ENCODE assay signal across 12 cellular contexts in genomic region chr16:81695431-81695890, GRCh38.
DNase-seq lines count a peak whose midpoint lies in the region; ATAC-seq, FAIRE-seq and TF ChIP-seq lines count a peak whose summit lies in the region.
"Had no signal": no experiment of that assay in that cellular context is flagged by ENCODE, and none has a peak within 500 bp of the region (broad histone marks: within the 10 kb centered on the region; RNA-seq: fewer than 3 reads in every experiment).

No MANE protein-coding gene starts in this region.

- H3K4me3 ChIP-seq in BLaER1 = no peak overlapping the region
- 0 out of 2 replicates have a peak overlapping the region, but pooled peaks have one; percentile 27 for H3K4me3 ChIP-seq in SJSA1
- H3K4me3 ChIP-seq in endothelial cell of umbilical vein (replicated peaks in 1 of 3; ENCODE audit: insufficient read depth in 1 of 3, low read depth in 1 of 3, low read length in 3 of 3) = no peak overlapping the region
- H3K4me3 ChIP-seq in neural cell (ENCODE audit: low read length) = peak overlapping the region; percentile 41
- H3K4me3 ChIP-seq in psoas muscle = no peak overlapping the region
- H3K4me3 ChIP-seq: thoracic aorta had no signal

- BruUV-seq in endothelial cell of umbilical vein (replicated peaks; lab: Mats Ljungman, UMichigan) = no TSS peak

- FAIRE-seq in endothelial cell of umbilical vein (lab: Jason Lieb, UNC) = peak; percentile 96

- ATAC-seq in psoas muscle = no peak
- ATAC-seq: PC-3 had no signal

- H3K4me2 ChIP-seq in BLaER1 = peak overlapping the region; percentile 63
- H3K4me2 ChIP-seq in endothelial cell of umbilical vein (ENCODE audit: insufficient read depth, low read length) = peak overlapping the region; percentile 35
- peak overlapping the region; percentile 25 for H3K4me2 ChIP-seq in neural cell (ENCODE audit: low read length)

- H3K27ac ChIP-seq in BLaER1 (peak overlapping the region; percentile 54), SJSA1 (peak overlapping the region; percentile 98), endothelial cell of umbilical vein (ENCODE audit: insufficient read depth, low read depth, low read length) (peak overlapping the region; percentile 98), neural cell (ENCODE audit: low read length) (peak overlapping the region; percentile 96), psoas muscle (no peak overlapping the region)
- H3K27ac ChIP-seq: thoracic aorta, VCaP had no signal

- H3K9me2 ChIP-seq in neural cell (ENCODE audit: insufficient read depth, low read length) = no peaks in the 10 kb centered on the region

- no peak for TF ChIP-seq EP300 in neural cell (conservative IDR thresholded peaks at IDR 0.05; ENCODE audit: poor library complexity, severe bottlenecking)

- H4K20me1 ChIP-seq in BLaER1 (peaks cover 67% of the 10 kb centered on the region), endothelial cell of umbilical vein (replicated peaks; ENCODE audit: control insufficient read depth, extremely low read depth, insufficient read depth, low read length) (no peaks in the 10 kb centered on the region), neural cell (ENCODE audit: insufficient read depth) (no peaks in the 10 kb centered on the region)

- H3K4me1 ChIP-seq in BLaER1 (peaks cover 64% of the 10 kb centered on the region), SJSA1 (replicated peaks) (peaks cover 64% of the 10 kb centered on the region), endothelial cell of umbilical vein (ENCODE audit: control insufficient read depth, extremely low read depth, insufficient read depth, low read length) (peaks cover 64% of the 10 kb centered on the region), psoas muscle (no peaks in the 10 kb centered on the region)

- TF ChIP-seq RAD21 in neural cell (conservative IDR thresholded peaks at IDR 0.05) = no peak

- H3K9ac ChIP-seq in BLaER1 = peak overlapping the region; percentile 36; the same call in 1 of the 2 replicates
- peak overlapping the region; percentile 86 for H3K9ac ChIP-seq in endothelial cell of umbilical vein (replicated peaks; ENCODE audit: extremely low read depth, insufficient read depth, low read length)
- H3K9ac ChIP-seq in neural cell (ENCODE audit: low read length) = peak overlapping the region; percentile 61

- H3K9me1 ChIP-seq in endothelial cell of umbilical vein (replicated peaks; ENCODE audit: control insufficient read depth, extremely low read depth, insufficient read depth, low read length) = no peaks in the 10 kb centered on the region

- TF ChIP-seq CTCF in endothelial cell of umbilical vein (IDR thresholded peaks at IDR 0.05; ENCODE audit: extremely low read depth in 1 of 2, insufficient read depth in 1 of 2, low read depth in 1 of 2, low read length in 2 of 2) (no peak), neural cell (IDR thresholded peaks at IDR 0.05; ENCODE audit: poor library complexity, severe bottlenecking) (no peak), psoas muscle (IDR thresholded peaks at IDR 0.05) (no peak)

- H2AFZ ChIP-seq in endothelial cell of umbilical vein (ENCODE audit: low read depth, low read length) (no peak overlapping the region), neural cell (ENCODE audit: low read depth, low read length) (no peak overlapping the region)

- POLR2A ChIA-PET in endothelial cell of umbilical vein (lab: Charles Lee) = interaction anchor here (0.7 to 1.5 kb wide), 4 partner anchors 9 to 83 kb away, joined by 3 to 10 read pairs (median 4); no protein-coding TSS in a partner anchor

- dilution Hi-C loops in endothelial cell of umbilical vein (cut with MboI; ENCODE audit: extremely low pct_ligation_motif_present, low sequenced_read_pairs) = no loop called here

- H3K79me2 ChIP-seq in endothelial cell of umbilical vein (ENCODE audit: control insufficient read depth, insufficient read depth, low read length) (no peaks in the 10 kb centered on the region), neural cell (replicated peaks; ENCODE audit: insufficient read depth, low read length) (no peaks in the 10 kb centered on the region)

- H3K27me3 ChIP-seq in BLaER1 (no peaks in the 10 kb centered on the region), SJSA1 (replicated peaks) (no peaks in the 10 kb centered on the region), endothelial cell of umbilical vein (ENCODE audit: control insufficient read depth in 2 of 2, insufficient read depth in 2 of 2, low read length in 2 of 2) (no peaks in the 10 kb centered on the region), neural cell (ENCODE audit: insufficient read depth, low read depth, low read length) (no peaks in the 10 kb centered on the region), psoas muscle (ENCODE audit: insufficient read depth in 3 of 3, low read length in 2 of 3) (no peaks in the 10 kb centered on the region)

- no peak for TF ChIP-seq POLR2A in endothelial cell of umbilical vein (IDR thresholded peaks at IDR 0.05; ENCODE audit: low read depth, low read length)

- intact Hi-C loops in endothelial cell of umbilical vein (cut with micrococcal nuclease) (loop anchor here (1.0 to 5.0 kb wide), 4 partner anchors 9 to 758 kb away; no protein-coding TSS in a partner anchor), psoas muscle (cut with DNase I) (no loop called here)

- no peaks in the 10 kb centered on the region for H3K9me3 ChIP-seq in BLaER1
- no peaks in the 10 kb centered on the region for H3K9me3 ChIP-seq in SJSA1 (replicated peaks)
- H3K9me3 ChIP-seq in endothelial cell of umbilical vein (replicated peaks; ENCODE audit: control insufficient read depth, insufficient read depth, low read length) = no peaks in the 10 kb centered on the region
- no peaks in the 10 kb centered on the region for H3K9me3 ChIP-seq in neural cell (ENCODE audit: low read length)
- no peaks in the 10 kb centered on the region for H3K9me3 ChIP-seq in psoas muscle
- H3K9me3 ChIP-seq: thoracic aorta had no signal

- 41 to 56% (median 46%) methylated on average over 7 of the region's 7 CpGs for WGBS in psoas muscle, 3 donors

- peaks cover 87% of the 10 kb centered on the region for H3K36me3 ChIP-seq in BLaER1
- peaks cover 68% of the 10 kb centered on the region for H3K36me3 ChIP-seq in SJSA1
- peaks cover 4 to 18% of the 10 kb centered on the region in 2 experiments for H3K36me3 ChIP-seq in endothelial cell of umbilical vein (ENCODE audit: control insufficient read depth in 2 of 2, extremely low read depth in 1 of 2, insufficient read depth in 2 of 2, low read length in 2 of 2)
- H3K36me3 ChIP-seq in neural cell (ENCODE audit: insufficient read depth, low read length) = peaks cover 17% of the 10 kb centered on the region
- peaks cover 0 to 17% of the 10 kb centered on the region in 2 donors for H3K36me3 ChIP-seq in psoas muscle (ENCODE audit: insufficient read depth in 1 of 2, low read depth in 1 of 2)

- DNase-seq in SJSA1 (ENCODE audit: low read depth in 1 of 2, low spot score in 2 of 2) (peak in 1 of 2 experiments; percentile 44), endothelial cell of umbilical vein (ENCODE audit: low read depth, low spot score) (peak; percentile 95), NCI-H1092 (lab: John Stamatoyannopoulos, UW) (no peak), psoas muscle (no peak), superior temporal gyrus (ENCODE audit: extremely low spot score) (no peak), NCI-H1092 treated with DMSO at 0.1 percent for 48 hours (lab: John Stamatoyannopoulos, UW) (no peak)
- DNase-seq: NCI-H1436 treated with DMSO at 0.1 percent for 48 hours, PC-3 had no signal

- CTCF ChIA-PET in endothelial cell of umbilical vein (lab: Charles Lee) = interaction anchor here (0.6 to 5.2 kb wide), 7 partner anchors 9 to 291 kb away, joined by 3 to 85 read pairs (median 4); no protein-coding TSS in a partner anchor

- peaks cover 7% of the 10 kb centered on the region for H3F3A ChIP-seq in neural cell (ENCODE audit: insufficient read depth, low read length, poor library complexity, severe bottlenecking)

TF ChIP-seq in endothelial cell of umbilical vein, 7 proteins besides CTCF, POLR2A, EP300 and RAD21:
- TF ChIP-seq POLR2AphosphoS5 (IDR thresholded peaks at IDR 0.05; ENCODE audit: insufficient read depth, low read depth, low read length) (peak; percentile 38), GATA2 (IDR thresholded peaks at IDR 0.05; ENCODE audit: insufficient read depth, insufficient read length, low read depth, low read length) (peak; percentile 73), FOS (IDR thresholded peaks at IDR 0.05; ENCODE audit: borderline replicate concordance, insufficient read depth, low read length) (no peak), MYC (IDR thresholded peaks at IDR 0.05; ENCODE audit: low read depth, low read length) (no peak), EZH2 (IDR thresholded peaks at IDR 0.05; ENCODE audit: borderline replicate concordance, low read depth, low read length, severe bottlenecking) (no peak), JUN (IDR thresholded peaks at IDR 0.05; ENCODE audit: borderline replicate concordance, insufficient read depth, insufficient read length, low read depth) (peak; percentile 35), MAX (IDR thresholded peaks at IDR 0.05; ENCODE audit: insufficient read depth, insufficient read length) (peak; percentile 21)

TF ChIP-seq in neural cell, 6 proteins besides CTCF, POLR2A, EP300 and RAD21 (continues in another document):
- no peak for TF ChIP-seq EZH2 (IDR thresholded peaks at IDR 0.05; ENCODE audit: borderline replicate concordance, insufficient read depth, low read length, poor library complexity, severe bottlenecking)
- TF ChIP-seq SMC3 (conservative IDR thresholded peaks at IDR 0.05; ENCODE audit: poor library complexity) = peak; percentile 26
- TF ChIP-seq TAF1 (IDR thresholded peaks at IDR 0.05; ENCODE audit: low read depth) = no peak
- TF ChIP-seq POLR2AphosphoS5 (IDR thresholded peaks at IDR 0.05) = peak; percentile 48

Comparison
In these comparisons a context has a peak if more than half of its experiments do, and no peak if none do; other contexts are left out.
1. H3K4me3 ChIP-seq: peak in SJSA1 (single experiment) and neural cell (single experiment); none in BLaER1 (single experiment), endothelial cell of umbilical vein (0 of 3) and psoas muscle (single experiment).
2. H3K9ac ChIP-seq: peak in every context shown above with its lines; median percentile 86 in endothelial cell of umbilical vein; 61 in neural cell; 36 in BLaER1.
3. Peak in every context shown above with its lines, with median percentiles within 50 percentile points of each other: H3K4me2 ChIP-seq.